ENCODE assay signal across 8 cellular contexts in genomic region chr2:207662203-207662602, GRCh38. TPM values are rescaled to one million over a fixed set of nuclear protein-coding genes. Genes with fewer than 3 reads are reported as not detected.
A peak's percentile ranks its signal among the peaks of the same experiment; 100 is the strongest.
DNase-seq lines count a peak whose midpoint lies in the region; ATAC-seq and TF ChIP-seq lines count a peak whose summit lies in the region.

No MANE protein-coding gene starts in this region.

- no peaks in the 10 kb centered on the region for H3K36me3 ChIP-seq in mammary epithelial cell (ENCODE audit: insufficient read depth, low read length)
- H3K36me3 ChIP-seq in SJCRH30: no peaks in the 10 kb centered on the region

- no peaks in the 10 kb centered on the region for H3K4me1 ChIP-seq in mammary epithelial cell (ENCODE audit: insufficient read depth, low read length)
- H3K4me1 ChIP-seq in SJCRH30: no peaks in the 10 kb centered on the region

- dilution Hi-C loops in mammary epithelial cell (cut with HindIII; ENCODE audit: low sequenced_read_pairs): no loop called here

- TF ChIP-seq CTCF in MCF 10A (IDR thresholded peaks at IDR 0.05; ENCODE audit: unreplicated experiment) (no peak), mammary epithelial cell (conservative IDR thresholded peaks at IDR 0.05 in 1 of 2, IDR thresholded peaks at IDR 0.05 in 1 of 2; ENCODE audit: extremely low read depth in 1 of 2, insufficient read depth in 1 of 2, low read depth in 1 of 2, low read length in 2 of 2) (no peak)

- no peaks in the 10 kb centered on the region for H3K79me2 ChIP-seq in mammary epithelial cell (ENCODE audit: insufficient read depth, low read length)

- no peaks in the 10 kb centered on the region for H3K9me3 Mint-ChIP-seq in activated T-helper 17 cell treated with anti-CD3 and anti-CD28 coated beads, Interleukin-2, amount 50 U/mL, for 72 hours
- H3K9me3 Mint-ChIP-seq in MCF 10A (ENCODE audit: unreplicated experiment): no peaks in the 10 kb centered on the region

- H3K4me3 Mint-ChIP-seq in activated T-helper 17 cell treated with anti-CD3 and anti-CD28 coated beads, Interleukin-2, amount 50 U/mL, for 72 hours: no peak overlapping the region
- H3K4me3 Mint-ChIP-seq in MCF 10A (ENCODE audit: unreplicated experiment): no peak overlapping the region

- 94% methylated on average over 2 of the region's 2 CpGs for WGBS in mammary epithelial cell (ENCODE audit: low coverage, missing lambda C conversion rate)

- H3K27ac Mint-ChIP-seq in activated T-helper 17 cell treated with anti-CD3 and anti-CD28 coated beads, Interleukin-2, amount 50 U/mL, for 72 hours: no peak overlapping the region
- no peak overlapping the region for H3K27ac Mint-ChIP-seq in MCF 10A (ENCODE audit: low read depth, unreplicated experiment)

- no peaks in the 10 kb centered on the region for H4K20me1 ChIP-seq in mammary epithelial cell (ENCODE audit: insufficient read depth, low read length)

- H3K27me3 Mint-ChIP-seq in activated T-helper 17 cell treated with anti-CD3 and anti-CD28 coated beads, Interleukin-2, amount 50 U/mL, for 72 hours: no peaks in the 10 kb centered on the region
- H3K27me3 Mint-ChIP-seq in MCF 10A (ENCODE audit: insufficient read depth, unreplicated experiment): no peaks in the 10 kb centered on the region

- in situ Hi-C loops in mammary epithelial cell (cut with MboI; ENCODE audit: low sequenced_read_pairs in 2 of 2): no loop called here

- H3K4me2 ChIP-seq in mammary epithelial cell (ENCODE audit: insufficient read depth, low read depth, low read length): no peak overlapping the region

- H3K9me3 ChIP-seq in mammary epithelial cell (replicated peaks; ENCODE audit: insufficient read depth, low read length) (no peaks in the 10 kb centered on the region), SJCRH30 (replicated peaks) (no peaks in the 10 kb centered on the region)

- no peak overlapping the region for H2AFZ ChIP-seq in mammary epithelial cell (ENCODE audit: low read depth, low read length)

- no TSS peak for BruUV-seq in MCF 10A (replicated peaks; lab: Mats Ljungman, UMichigan)
- BruUV-seq in mammary epithelial cell (replicated peaks; lab: Mats Ljungman, UMichigan): no TSS peak

- H3K4me3 ChIP-seq in mammary epithelial cell (replicated peaks in 1 of 3; ENCODE audit: insufficient read depth in 1 of 3, low read depth in 2 of 3, low read length in 3 of 3) (no peak overlapping the region), SJCRH30 (no peak overlapping the region)

- no peaks in the 10 kb centered on the region for H3K4me1 Mint-ChIP-seq in activated T-helper 17 cell treated with anti-CD3 and anti-CD28 coated beads, Interleukin-2, amount 50 U/mL, for 72 hours
- no peaks in the 10 kb centered on the region for H3K4me1 Mint-ChIP-seq in MCF 10A (ENCODE audit: insufficient read depth, unreplicated experiment)

- H3K27me3 ChIP-seq in mammary epithelial cell (ENCODE audit: insufficient read depth, low read length) (no peaks in the 10 kb centered on the region), SJCRH30 (no peaks in the 10 kb centered on the region)

- POLR2A ChIA-PET in MCF 10A (lab: Yijun Ruan, JAX): no interaction called here

- peak; percentile 89 for ATAC-seq in GM18499 (IDR thresholded peaks at IDR 0.05; ENCODE audit: insufficient read depth, unreplicated experiment)
- ATAC-seq in GM19455 (IDR thresholded peaks at IDR 0.05; ENCODE audit: unreplicated experiment): peak; percentile 62
- peak; percentile 95 for ATAC-seq in HG03108 (IDR thresholded peaks at IDR 0.05; ENCODE audit: unreplicated experiment)
- peak; percentile 67 for ATAC-seq in activated T-helper 17 cell treated with anti-CD3 and anti-CD28 coated beads, Interleukin-2, amount 50 U/mL, for 72 hours (replicated peaks)

- H3K27ac ChIP-seq in mammary epithelial cell (ENCODE audit: insufficient read depth, low read depth, low read length): no peak overlapping the region
- no peak overlapping the region for H3K27ac ChIP-seq in SJCRH30

- no peak overlapping the region for H3K9ac ChIP-seq in mammary epithelial cell (ENCODE audit: insufficient read depth, low read length)

- CTCF ChIA-PET in MCF 10A (lab: Yijun Ruan, JAX): no interaction called here
- CTCF ChIA-PET in mammary epithelial cell (lab: Charles Lee; ENCODE audit: low non-redundant PET): no interaction called here

- intact Hi-C loops in MCF 10A (cut with micrococcal nuclease) (no loop called here), mammary epithelial cell (cut with micrococcal nuclease) (no loop called here)

- H3K36me3 Mint-ChIP-seq in activated T-helper 17 cell treated with anti-CD3 and anti-CD28 coated beads, Interleukin-2, amount 50 U/mL, for 72 hours (ENCODE audit: low read depth): no peaks in the 10 kb centered on the region
- no peaks in the 10 kb centered on the region for H3K36me3 Mint-ChIP-seq in MCF 10A (ENCODE audit: insufficient read depth, unreplicated experiment)

- no peak for DNase-seq in NCI-H146 treated with DMSO at 0.1 percent for 48 hours (lab: John Stamatoyannopoulos, UW; ENCODE audit: unreplicated experiment)
- DNase-seq in MCF 10A (ENCODE audit: unreplicated experiment): no peak
- DNase-seq in mammary epithelial cell: no peak
- no peak for DNase-seq in SJCRH30

RNA-seq across cellular contexts. Expression of gene METTL21A, which starts 37.0 kb away (rescaled TPM):
- total RNA-seq in activated T-helper 17 cell treated with anti-CD3 and anti-CD28 coated beads, Interleukin-2, amount 50 U/mL, for 72 hours: 10 to 100 TPM; 10.8 to 20.4 TPM
- 8.4 and 13.5 TPM in 2 replicates for total RNA-seq in MCF 10A (2022)
- 1 to 10 TPM; 8.7 to 9.0 TPM for total RNA-seq in mammary epithelial cell
- 11.0 TPM for polyA plus RNA-seq in mammary epithelial cell
- polyA minus RNA-seq in mammary epithelial cell: 0.98 TPM
- total RNA-seq in SJCRH30 (2014; rRNA removed; shearing (Covaris generic)): 20.6 and 26.5 TPM in 2 replicates

RNA-seq across cellular contexts. Expression of gene CCNYL1, which starts 49.2 kb away (rescaled TPM):
- 1 to 10 TPM; 3.4 to 6.8 TPM for total RNA-seq in activated T-helper 17 cell treated with anti-CD3 and anti-CD28 coated beads, Interleukin-2, amount 50 U/mL, for 72 hours
- total RNA-seq in MCF 10A (2022) (19.7 and 23.3 TPM in 2 replicates), mammary epithelial cell (10 to 100 TPM; 11.2 to 30.0 TPM)
- polyA plus RNA-seq in mammary epithelial cell: 16.3 TPM
- polyA minus RNA-seq in mammary epithelial cell: 28.4 TPM
- total RNA-seq in SJCRH30 (2014; rRNA removed; shearing (Covaris generic)): 6.5 and 7.1 TPM in 2 replicates
